In genomic region chrX:153637121-153638040, GRCh38 we compare ENCODE assay signal across 14 cellular contexts. TPM values are rescaled to one million over a fixed set of nuclear protein-coding genes. Genes with fewer than 3 reads are reported as not detected.
A peak's percentile ranks its signal among the peaks of the same experiment; 100 is the strongest.
DNase-seq lines count a peak whose midpoint lies in the region.
"Had no signal": no experiment of that assay in that cellular context is flagged by ENCODE, and none has a peak within 500 bp of the region (broad histone marks: within the 10 kb centered on the region; RNA-seq: fewer than 3 reads in every experiment).

No MANE protein-coding gene starts in this region.

- DNase-seq in mesenteric fat pad (ENCODE audit: low spot score) (peak; percentile 86), GM03348 (ENCODE audit: low spot score) (no peak)
- DNase-seq in effector CD8-positive, alpha-beta T cell (lab: John Stamatoyannopoulos, UW): no peak
- DNase-seq: Caco-2, DMS53, Karpas-422, MG63, NCI-H1092, NCI-H146, NCI-H2081 treated with DMSO at 0.1 percent for 48 hours, NCI-H510A, PC-9 had no signal

- H4K20me1 ChIP-seq in BLaER1 treated with 17β-estradiol and CSF1 and Interleukin-3, amounts not matched to agents 10 nM and 100 nM: peaks cover 0 to 51% (median 9%) of the 10 kb centered on the region in 11 experiments; a peak in 9 of 22 replicates

- H3K4me1 ChIP-seq in BLaER1 treated with 17β-estradiol and CSF1 and Interleukin-3, amounts not matched to agents 10 nM and 100 nM: peaks cover 24 to 67% (median 66%) of the 10 kb centered on the region in 10 experiments; a peak in 19 of 20 replicates
- H3K4me1 ChIP-seq: Caco-2 had no signal

- H3K4me3 ChIP-seq in BLaER1 treated with 17β-estradiol and CSF1 and Interleukin-3, amounts not matched to agents 10 nM and 100 nM: no peak overlapping the region
- H3K4me3 ChIP-seq: MG63, PC-9 had no signal

- no peaks in the 10 kb centered on the region for H3K36me3 ChIP-seq in BLaER1 treated with 17β-estradiol and CSF1 and Interleukin-3, amounts not matched to agents 10 nM and 100 nM
- no peaks in the 10 kb centered on the region for H3K36me3 ChIP-seq in KOPT-K1 (ENCODE audit: insufficient read depth, low read length)
- H3K36me3 ChIP-seq: MG63 had no signal

- H3K27me3 ChIP-seq in BLaER1 treated with 17β-estradiol and CSF1 and Interleukin-3, amounts not matched to agents 10 nM and 100 nM: peaks cover 20 to 100% (median 68%) of the 10 kb centered on the region in 11 experiments
- H3K27me3 ChIP-seq: MG63 had no signal

- peaks cover 0 to 8% (median 2%) of the 10 kb centered on the region in 11 experiments; a peak in 10 of 22 replicates for H3K9me3 ChIP-seq in BLaER1 treated with 17β-estradiol and CSF1 and Interleukin-3, amounts not matched to agents 10 nM and 100 nM (replicated peaks in 1 of 11)
- no peaks in the 10 kb centered on the region for H3K9me3 ChIP-seq in KOPT-K1 (ENCODE audit: insufficient read depth, low read length, poor library complexity, severe bottlenecking)
- H3K9me3 ChIP-seq: Caco-2, MG63 had no signal

- H3K4me2 ChIP-seq in BLaER1 treated with 17β-estradiol and CSF1 and Interleukin-3, amounts not matched to agents 10 nM and 100 nM: peak overlapping the region in 9 of 11 experiments; percentile 35 to 87 (median 72); a peak in 18 of 22 replicates
- H3K4me2 ChIP-seq: PC-9 had no signal

- no peak overlapping the region for H3K9ac ChIP-seq in BLaER1 treated with 17β-estradiol and CSF1 and Interleukin-3, amounts not matched to agents 10 nM and 100 nM

- no peak overlapping the region for H3K27ac ChIP-seq in BLaER1 treated with 17β-estradiol and CSF1 and Interleukin-3, amounts not matched to agents 10 nM and 100 nM
- H3K27ac ChIP-seq in KOPT-K1 (ENCODE audit: low read depth, low read length, poor library complexity, severe bottlenecking): peak overlapping the region; percentile 25
- H3K27ac ChIP-seq: PC-9 had no signal

RNA-seq across cellular contexts. Expression of gene DUSP9, which starts 9.6 kb away (rescaled TPM):
- total RNA-seq in mesenteric fat pad: 0.39 TPM

RNA-seq across cellular contexts. Expression of gene PNCK, which starts 36.2 kb away (rescaled TPM):
- 1.4 TPM for total RNA-seq in mesenteric fat pad
- total RNA-seq: Caco-2 had no signal

RNA-seq across cellular contexts. Expression of gene CCNQ, which starts 38.4 kb away (rescaled TPM):
- 16.3 TPM for total RNA-seq in mesenteric fat pad

RNA-seq across cellular contexts. Expression of gene SLC6A8, which starts 50.3 kb away (rescaled TPM):
- total RNA-seq in mesenteric fat pad: 45.9 TPM
